In genomic region chr11:65921033-65921555, GRCh38 we compare ENCODE assay signal across 11 cellular contexts. TPM values are rescaled to one million over a fixed set of nuclear protein-coding genes. Genes with fewer than 3 reads are reported as not detected.
DNase-seq lines count a peak whose midpoint lies in the region; ATAC-seq, FAIRE-seq and TF ChIP-seq lines count a peak whose summit lies in the region.
"Had no signal": no experiment of that assay in that cellular context is flagged by ENCODE, and none has a peak within 500 bp of the region (broad histone marks: within the 10 kb centered on the region; RNA-seq: fewer than 3 reads in every experiment).

No MANE protein-coding gene starts in this region.

- peaks cover 16% of the 10 kb centered on the region for H3K36me3 Mint-ChIP-seq in CD4-positive, CD25-positive, alpha-beta regulatory T cell
- H3K36me3 Mint-ChIP-seq in neural crest cell (ENCODE audit: low read depth), result peaks cover 4% of the 10 kb centered on the region

- no peaks in the 10 kb centered on the region for H3K27me3 Mint-ChIP-seq in CD4-positive, CD25-positive, alpha-beta regulatory T cell
- H3K27me3 Mint-ChIP-seq in neural crest cell (ENCODE audit: low read depth), result no peaks in the 10 kb centered on the region

- no peak for TF ChIP-seq CTCF in LNCaP clone FGC (IDR thresholded peaks at IDR 0.05; ENCODE audit: control insufficient read depth, extremely low read depth, insufficient read depth)
- TF ChIP-seq CTCF in coronary artery (IDR thresholded peaks at IDR 0.05), result no peak
- TF ChIP-seq CTCF in neural crest cell (conservative IDR thresholded peaks at IDR 0.05), result no peak
- TF ChIP-seq CTCF in upper lobe of left lung (IDR thresholded peaks at IDR 0.05), result no peak

- ATAC-seq in CD4-positive, CD25-positive, alpha-beta regulatory T cell (ENCODE audit: low read depth in 2 of 2), result no peak
- ATAC-seq in upper lobe of left lung (ENCODE audit: low FRiP score in 2 of 2), result no peak

- TF ChIP-seq EP300 in upper lobe of left lung (IDR thresholded peaks at IDR 0.05), result no peak

- FAIRE-seq in urothelium cell line (lab: Jason Lieb, UNC), result no peak
- FAIRE-seq: endothelial cell of umbilical vein had no signal

- H3K27ac ChIP-seq in CD4-positive, CD25-positive, alpha-beta regulatory T cell (ENCODE audit: insufficient read depth, low read length, poor library complexity, severe bottlenecking), result peak overlapping the region; percentile 14
- H3K27ac ChIP-seq in coronary artery, result no peak overlapping the region
- peak overlapping the region in 1 of 4 donors; percentile 99 for H3K27ac ChIP-seq in upper lobe of left lung

- peaks cover 0 to 47% (median 19%) of the 10 kb centered on the region in 4 donors for H3K4me1 Mint-ChIP-seq in CD4-positive, CD25-positive, alpha-beta regulatory T cell
- H3K4me1 Mint-ChIP-seq in neural crest cell, result peaks cover 20% of the 10 kb centered on the region

- H3K27me3 ChIP-seq in CD4-positive, CD25-positive, alpha-beta regulatory T cell (ENCODE audit: control insufficient read depth, insufficient read depth, low read length), result no peaks in the 10 kb centered on the region
- no peaks in the 10 kb centered on the region for H3K27me3 ChIP-seq in upper lobe of left lung

- WGBS in upper lobe of left lung, 2 donors, result 91 to 97% methylated on average over 7 to 12 of the region's 12 CpGs

- no peak overlapping the region for H3K4me3 ChIP-seq in CD4-positive, CD25-positive, alpha-beta regulatory T cell (ENCODE audit: low read depth, low read length)
- peak overlapping the region; percentile 80 for H3K4me3 ChIP-seq in LNCaP clone FGC (ENCODE audit: low read depth, low read length)
- peak overlapping the region; percentile 88 for H3K4me3 ChIP-seq in coronary artery
- peak overlapping the region in 1 of 4 donors; percentile 83 for H3K4me3 ChIP-seq in upper lobe of left lung

- no peak for DNase-seq in CD4-positive, CD25-positive, alpha-beta regulatory T cell
- no peak for DNase-seq in LNCaP clone FGC (ENCODE audit: low read depth)
- no peak for DNase-seq in coronary artery (ENCODE audit: low spot score)
- DNase-seq in neural crest cell (ENCODE audit: low read depth, low spot score), result no peak
- DNase-seq in urothelium cell line (ENCODE audit: low spot score), result no peak
- DNase-seq in SK-N-DZ (ENCODE audit: low spot score), result no peak
- DNase-seq in erythroblast (lab: John Stamatoyannopoulos, UW), result no peak
- DNase-seq in upper lobe of left lung, result no peak
- DNase-seq: stimulated activated CD4-positive, alpha-beta T cell treated with anti-CD3 and anti-CD28 coated beads, Interleukin-12 subunit alpha, Interleukin-12 subunit beta, amount 100 ng/mL, for 4 hours had no signal

- H3K9me3 Mint-ChIP-seq in CD4-positive, CD25-positive, alpha-beta regulatory T cell, result no peaks in the 10 kb centered on the region
- H3K9me3 Mint-ChIP-seq in neural crest cell, result no peaks in the 10 kb centered on the region

- peaks cover 41% of the 10 kb centered on the region for H3K4me1 ChIP-seq in CD4-positive, CD25-positive, alpha-beta regulatory T cell (ENCODE audit: control insufficient read depth, insufficient read depth, low read length, poor library complexity, severe bottlenecking)
- peaks cover 34 to 39% (median 35%) of the 10 kb centered on the region in 4 donors for H3K4me1 ChIP-seq in upper lobe of left lung

- peaks cover 13% of the 10 kb centered on the region for H3K36me3 ChIP-seq in CD4-positive, CD25-positive, alpha-beta regulatory T cell (ENCODE audit: control insufficient read depth, insufficient read depth, low read length)
- peaks cover 0 to 25% (median 11%) of the 10 kb centered on the region in 4 donors for H3K36me3 ChIP-seq in upper lobe of left lung

- TF ChIP-seq POLR2A in erythroblast (IDR thresholded peaks at IDR 0.05; ENCODE audit: low read length), result no peak
- no peak for TF ChIP-seq POLR2A in upper lobe of left lung (IDR thresholded peaks at IDR 0.05)

- peak overlapping the region; percentile 51 to 98 (median 92) for H3K4me3 Mint-ChIP-seq in CD4-positive, CD25-positive, alpha-beta regulatory T cell
- H3K4me3 Mint-ChIP-seq in neural crest cell, result peak overlapping the region; percentile 88

- peak overlapping the region in 1 of 3 donors; percentile 3 for H3K27ac Mint-ChIP-seq in CD4-positive, CD25-positive, alpha-beta regulatory T cell
- H3K27ac Mint-ChIP-seq in neural crest cell (ENCODE audit: unreplicated experiment), result no peak overlapping the region

- H3K9me3 ChIP-seq in CD4-positive, CD25-positive, alpha-beta regulatory T cell (ENCODE audit: control insufficient read depth in 2 of 2, low read length in 2 of 2), result no peaks in the 10 kb centered on the region
- H3K9me3 ChIP-seq in upper lobe of left lung, result no peaks in the 10 kb centered on the region

RNA-seq across cellular contexts. Expression of gene DRAP1, which starts 1.9 kb away (rescaled TPM):
- total RNA-seq in CD4-positive, CD25-positive, alpha-beta regulatory T cell, result 82.8 TPM
- polyA plus RNA-seq in CD4-positive, CD25-positive, alpha-beta regulatory T cell, result 100 to 1,000 TPM in 2 of 4 donors, 10 to 100 TPM in 2; 78.2 to 106 (median 91.4) TPM
- total RNA-seq in neural crest cell (101 and 110 TPM in 2 replicates), upper lobe of left lung (100 to 1,000 TPM in 1 of 6 donors, 10 to 100 TPM in 5; 60.3 to 111 (median 80.0) TPM)
- 63.8 and 70.1 TPM in 2 replicates for polyA plus RNA-seq in SK-N-DZ (2014; cell fraction: cytosol; rRNA removed)
- 69.2 and 74.1 TPM in 2 replicates for polyA plus RNA-seq in SK-N-DZ (2014; cell fraction: nucleus; rRNA removed)

RNA-seq across cellular contexts. Expression of gene C11orf68, which starts 2.2 kb away (rescaled TPM):
- 21.6 TPM for total RNA-seq in CD4-positive, CD25-positive, alpha-beta regulatory T cell
- polyA plus RNA-seq in CD4-positive, CD25-positive, alpha-beta regulatory T cell, result 10 to 100 TPM; 65.8 to 90.7 (median 85.0) TPM
- total RNA-seq in neural crest cell (25.7 and 27.2 TPM in 2 replicates), upper lobe of left lung (10 to 100 TPM; 11.5 to 42.4 (median 24.3) TPM)
- polyA plus RNA-seq in SK-N-DZ (2014; cell fraction: cytosol; rRNA removed), result 13.3 and 20.3 TPM in 2 replicates
- polyA plus RNA-seq in SK-N-DZ (2014; cell fraction: nucleus; rRNA removed), result 9.9 and 10.5 TPM in 2 replicates

RNA-seq across cellular contexts. Expression of gene FOSL1, which starts 20.9 kb away (rescaled TPM):
- total RNA-seq in CD4-positive, CD25-positive, alpha-beta regulatory T cell, result 2.7 TPM
- polyA plus RNA-seq in CD4-positive, CD25-positive, alpha-beta regulatory T cell, result not detected
- total RNA-seq in neural crest cell (4.2 and 4.7 TPM in 2 replicates), upper lobe of left lung (10 to 100 TPM in 3 of 6 donors, 1 to 10 TPM in 3; 1.8 to 16.9 (median 8.2) TPM)
- not detected in 2 replicates for polyA plus RNA-seq in SK-N-DZ (2014; cell fraction: cytosol; rRNA removed)
- polyA plus RNA-seq in SK-N-DZ (2014; cell fraction: nucleus; rRNA removed), result not detected in 2 replicates

RNA-seq across cellular contexts. Expression of gene TSGA10IP, which starts 24.2 kb away (rescaled TPM):
- total RNA-seq in CD4-positive, CD25-positive, alpha-beta regulatory T cell, result not detected
- polyA plus RNA-seq in CD4-positive, CD25-positive, alpha-beta regulatory T cell, result not detected
- total RNA-seq in neural crest cell, result 1.8 and 2.7 TPM in 2 replicates
- 0.48 TPM in 1 of 2 replicates, not detected in the other for polyA plus RNA-seq in SK-N-DZ (2014; cell fraction: cytosol; rRNA removed)
- 1.5 and 3.2 TPM in 2 replicates for polyA plus RNA-seq in SK-N-DZ (2014; cell fraction: nucleus; rRNA removed)
- total RNA-seq in upper lobe of left lung, result under 1 TPM in 2 of 6 donors, not detected in 4; 0.17 to 0.92 TPM
- total RNA-seq: endothelial cell of umbilical vein, subcutaneous adipose tissue had no signal
- polyA plus RNA-seq: endothelial cell of umbilical vein had no signal

RNA-seq across cellular contexts. Expression of gene CCDC85B, which starts 30.6 kb away (rescaled TPM):
- 20.7 TPM for total RNA-seq in CD4-positive, CD25-positive, alpha-beta regulatory T cell
- polyA plus RNA-seq in CD4-positive, CD25-positive, alpha-beta regulatory T cell, result 10 to 100 TPM; 58.7 to 74.0 (median 63.2) TPM
- 29.3 and 29.4 TPM in 2 replicates for total RNA-seq in neural crest cell
- 23.0 and 33.6 TPM in 2 replicates for polyA plus RNA-seq in SK-N-DZ (2014; cell fraction: cytosol; rRNA removed)
- polyA plus RNA-seq in SK-N-DZ (2014; cell fraction: nucleus; rRNA removed), result 25.6 and 28.1 TPM in 2 replicates
- total RNA-seq in upper lobe of left lung, result 10 to 100 TPM; 19.9 to 69.7 (median 37.2) TPM
